Comparison of ENCODE assay signal across 1 cellular context in genomic region chr3:52429031-52429430, GRCh38.
TF ChIP-seq lines count a peak whose summit lies in the region.

No MANE protein-coding gene starts in this region.

TF ChIP-seq in GM12878, 131 proteins besides CTCF, POLR2A, EP300 and RAD21 (continued from another document):
- TF ChIP-seq, protein P1, sequence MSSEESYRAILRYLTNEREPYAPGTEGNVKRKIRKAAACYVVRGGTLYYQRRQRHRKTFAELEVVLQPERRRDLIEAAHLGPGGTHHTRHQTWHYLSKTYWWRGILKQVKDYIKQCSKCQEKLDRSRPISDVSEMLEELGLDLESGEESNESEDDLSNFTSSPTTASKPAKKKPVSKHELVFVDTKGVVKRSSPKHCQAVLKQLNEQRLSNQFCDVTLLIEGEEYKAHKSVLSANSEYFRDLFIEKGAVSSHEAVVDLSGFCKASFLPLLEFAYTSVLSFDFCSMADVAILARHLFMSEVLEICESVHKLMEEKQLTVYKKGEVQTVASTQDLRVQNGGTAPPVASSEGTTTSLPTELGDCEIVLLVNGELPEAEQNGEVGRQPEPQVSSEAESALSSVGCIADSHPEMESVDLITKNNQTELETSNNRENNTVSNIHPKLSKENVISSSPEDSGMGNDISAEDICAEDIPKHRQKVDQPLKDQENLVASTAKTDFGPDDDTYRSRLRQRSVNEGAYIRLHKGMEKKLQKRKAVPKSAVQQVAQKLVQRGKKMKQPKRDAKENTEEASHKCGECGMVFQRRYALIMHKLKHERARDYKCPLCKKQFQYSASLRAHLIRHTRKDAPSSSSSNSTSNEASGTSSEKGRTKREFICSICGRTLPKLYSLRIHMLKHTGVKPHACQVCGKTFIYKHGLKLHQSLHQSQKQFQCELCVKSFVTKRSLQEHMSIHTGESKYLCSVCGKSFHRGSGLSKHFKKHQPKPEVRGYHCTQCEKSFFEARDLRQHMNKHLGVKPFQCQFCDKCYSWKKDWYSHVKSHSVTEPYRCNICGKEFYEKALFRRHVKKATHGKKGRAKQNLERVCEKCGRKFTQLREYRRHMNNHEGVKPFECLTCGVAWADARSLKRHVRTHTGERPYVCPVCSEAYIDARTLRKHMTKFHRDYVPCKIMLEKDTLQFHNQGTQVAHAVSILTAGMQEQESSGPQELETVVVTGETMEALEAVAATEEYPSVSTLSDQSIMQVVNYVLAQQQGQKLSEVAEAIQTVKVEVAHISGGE (CRISPR knock-in tag; IDR thresholded peaks at IDR 0.05) = no peak
- TF ChIP-seq GATAD2B (conservative IDR thresholded peaks at IDR 0.05; ENCODE audit: low read depth) = no peak
- TF ChIP-seq HDAC6 (IDR thresholded peaks at IDR 0.05; ENCODE audit: unreplicated experiment) = no peak
- no peak for TF ChIP-seq STAT1 (conservative IDR thresholded peaks at IDR 0.05)
